Comparison of ENCODE assay signal across 12 cellular contexts in the genomic region with DNA sequence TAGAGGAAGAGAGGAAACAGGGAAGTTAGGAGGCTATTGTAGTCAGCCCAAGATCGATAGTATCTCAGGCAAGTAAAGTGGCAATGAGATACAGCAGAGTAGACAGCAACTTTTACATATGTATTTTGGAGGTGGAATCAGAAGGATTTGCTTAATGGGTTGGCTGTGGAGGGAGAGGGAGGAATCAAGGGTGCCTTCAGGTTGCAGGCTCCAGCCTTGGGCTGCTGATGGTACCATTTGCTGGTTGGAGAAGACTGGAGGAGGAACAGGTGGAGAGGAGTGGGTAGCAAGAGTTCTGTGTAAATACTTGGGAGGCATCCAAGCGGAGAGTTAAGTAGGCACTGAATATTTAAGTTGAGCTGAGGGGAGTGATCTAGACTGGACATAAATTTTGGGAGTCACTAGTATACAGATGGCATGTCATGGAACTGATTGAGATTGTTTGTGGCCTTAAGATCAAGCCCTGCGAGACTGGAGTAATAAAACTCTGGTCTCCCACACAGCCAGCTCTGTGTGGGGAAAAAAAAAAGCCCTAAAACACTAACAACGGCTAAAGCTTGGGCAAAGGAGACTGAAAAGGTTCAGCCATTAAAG. TPM values are rescaled to one million over a fixed set of nuclear protein-coding genes. Genes with fewer than 3 reads are reported as not detected.
DNase-seq lines count a peak whose midpoint lies in the region; ATAC-seq, FAIRE-seq and TF ChIP-seq lines count a peak whose summit lies in the region.
"Had no signal": no experiment of that assay in that cellular context is flagged by ENCODE, and none has a peak within 500 bp of the region (broad histone marks: within the 10 kb centered on the region; RNA-seq: fewer than 3 reads in every experiment).

No MANE protein-coding gene starts in this region.

- no peak for TF ChIP-seq POLR2A in IMR-90 (IDR thresholded peaks at IDR 0.05; ENCODE audit: low read depth, low read length)
- no peak for TF ChIP-seq POLR2A in GM12878 (IDR thresholded peaks at IDR 0.05; ENCODE audit: low read depth, low read length)

- H3K9ac ChIP-seq in IMR-90 (ENCODE audit: low read depth, low read length) (no peak overlapping the region), GM12878 (ENCODE audit: control insufficient read depth, insufficient read depth, low read length) (no peak overlapping the region)

- WGBS in IMR-90 (ENCODE audit: extremely low coverage in 2 of 2, insufficient read length in 1 of 2), 2 experiments: 100% methylated on average over 1 of the region's 4 CpGs; no CpG with 5 or more reads in 1 of the 2 experiments
- 73% methylated on average over 4 of the region's 4 CpGs for WGBS in GM12878 (ENCODE audit: insufficient coverage, insufficient replicate concordance, low lambda C conversion rate, missing lambda C conversion rate)

- DNase-seq in DMS53 (lab: John Stamatoyannopoulos, UW) (peak; percentile 45), DMS53 treated with DMSO at 0.1 percent for 48 hours (lab: John Stamatoyannopoulos, UW; ENCODE audit: unreplicated experiment) (no peak), IMR-90 (no peak), GM12878 (ENCODE audit: low read depth, low spot score) (no peak), renal cortical epithelial cell (ENCODE audit: low read depth) (peak; percentile 37), DMS114 treated with DMSO at 0.1 percent for 48 hours (lab: John Stamatoyannopoulos, UW; ENCODE audit: unreplicated experiment) (no peak), activated gamma-delta T cell treated with Interleukin-2 at 50 U/mL for 16 hours (no peak)
- DNase-seq: 8988T; activated CD4-positive, alpha-beta T cell treated with anti-CD3 and anti-CD28 coated beads for 1 hour; DMS153 had no signal

- H3K79me2 ChIP-seq in GM12878 (ENCODE audit: control insufficient read depth, insufficient read depth, low read length): peaks cover 90% of the 10 kb centered on the region

- H2AK9ac ChIP-seq in IMR-90 (replicated peaks; ENCODE audit: low read depth, low read length, poor library complexity): no peak overlapping the region

- H3K9me1 ChIP-seq in IMR-90 (ENCODE audit: insufficient read depth, low read length): peaks cover 10% of the 10 kb centered on the region

- H4K20me1 ChIP-seq in IMR-90 (ENCODE audit: insufficient read depth, low read length) (peaks cover 9% of the 10 kb centered on the region), GM12878 (ENCODE audit: control insufficient read depth, insufficient read depth) (no peaks in the 10 kb centered on the region)

- in situ Hi-C loops in IMR-90 (cut with MboI; ENCODE audit: low sequenced_read_pairs): no loop called here
- in situ Hi-C loops in GM12878 (cut with MboI): no loop called here

- H3K27ac ChIP-seq in IMR-90 (ENCODE audit: insufficient read depth, low read length) (no peak overlapping the region), GM12878 (ENCODE audit: control insufficient read depth, insufficient read depth) (peak overlapping the region; percentile 32; the same call in 1 of the 2 replicates)
- H3K27ac ChIP-seq: prostate gland had no signal

- TF ChIP-seq RAD21 in IMR-90 (IDR thresholded peaks at IDR 0.05; ENCODE audit: low read length) (no peak), GM12878 (IDR thresholded peaks at IDR 0.05; ENCODE audit: insufficient read depth, low read depth, low read length) (no peak)

- no TSS peak for BruUV-seq in IMR-90 (replicated peaks; lab: Mats Ljungman, UMichigan)
- no TSS peak for BruUV-seq in GM12878 (replicated peaks; lab: Mats Ljungman, UMichigan)

- dilution Hi-C loops in IMR-90 (cut with HindIII; ENCODE audit: low sequenced_read_pairs, unreplicated experiment): no loop called here

- H3K36me3 ChIP-seq in IMR-90 (ENCODE audit: control insufficient read depth, insufficient read depth, low read length) (peaks cover 3% of the 10 kb centered on the region; the same call in 1 of the 2 replicates), GM12878 (ENCODE audit: control insufficient read depth in 2 of 2, insufficient read depth in 2 of 2, low read length in 1 of 2) (peaks cover 0 to 5% of the 10 kb centered on the region in 2 experiments; a peak in 2 of 4 replicates)
- H3K36me3 ChIP-seq: prostate gland had no signal

- CTCF ChIA-PET in IMR-90 (lab: Yijun Ruan, JAX) (interaction anchor here (0.6 kb wide), 1 partner anchor 97 kb away, joined by 7 read pairs; no protein-coding TSS in a partner anchor), GM12878 (lab: Yijun Ruan, JAX) (interaction anchor here (1.2 kb wide), 1 partner anchor 17 kb away, joined by 3 read pairs; no protein-coding TSS in a partner anchor)

- ATAC-seq in IMR-90 (ENCODE audit: low read depth) (no peak), GM12878 (no peak), HG03196 (IDR thresholded peaks at IDR 0.05; ENCODE audit: unreplicated experiment) (no peak)

- H3K27me3 ChIP-seq in IMR-90 (ENCODE audit: control insufficient read depth, insufficient read depth, low read length) (no peaks in the 10 kb centered on the region), GM12878 (replicated peaks in 1 of 2; ENCODE audit: control insufficient read depth in 2 of 2, insufficient read depth in 2 of 2, low read length in 1 of 2) (no peaks in the 10 kb centered on the region)

- POLR2A ChIA-PET in IMR-90 (lab: Charles Lee; ENCODE audit: unreplicated experiment): interaction anchor here (0.6 to 0.7 kb wide), 2 partner anchors 11 to 123 kb away, joined by 4 to 5 read pairs; no protein-coding TSS in a partner anchor
- POLR2A ChIA-PET in GM12878 (lab: Charles Lee): interaction anchor here (0.7 to 4.7 kb wide), 6 partner anchors 12 to 43 kb away, joined by 3 to 43 read pairs (median 4); a partner anchor contains a TSS

- H3K4me3 ChIP-seq in IMR-90 (ENCODE audit: insufficient read depth, low read depth, low read length) (no peak overlapping the region), GM12878 (0 out of 2 replicates have a peak overlapping the region, but pooled peaks have one; percentile 29)
- H3K4me3 ChIP-seq: prostate gland had no signal

- no peak overlapping the region for H2BK120ac ChIP-seq in IMR-90 (ENCODE audit: low read depth, low read length)

- H2AFZ ChIP-seq in IMR-90 (replicated peaks; ENCODE audit: low read length, poor library complexity) (no peak overlapping the region), GM12878 (ENCODE audit: control insufficient read depth, low read depth, low read length) (no peak overlapping the region)

- intact Hi-C loops in IMR-90 (cut with micrococcal nuclease): no loop called here
- intact Hi-C loops in GM12878 (cut with micrococcal nuclease; ENCODE audit: unreplicated experiment): loop anchor here (10.0 kb wide), 1 partner anchor 388 kb away; a partner anchor contains a TSS

- TF ChIP-seq CTCF in IMR-90 (conservative IDR thresholded peaks at IDR 0.05; ENCODE audit: low read depth, low read length) (no peak), GM12878 (IDR thresholded peaks at IDR 0.05 in 2 of 3, conservative IDR thresholded peaks at IDR 0.05 in 1 of 3; ENCODE audit: control insufficient read depth in 2 of 3, extremely low read depth in 1 of 3, insufficient read depth in 1 of 3, low read depth in 3 of 3, low read length in 3 of 3) (no peak)

- no peak overlapping the region for H4K91ac ChIP-seq in IMR-90 (ENCODE audit: insufficient read depth, low read depth, low read length)

- H4K8ac ChIP-seq in IMR-90 (ENCODE audit: low read depth in 2 of 2, low read length in 2 of 2): no peak overlapping the region

- no peak overlapping the region for H2BK20ac ChIP-seq in IMR-90 (ENCODE audit: low read depth, low read length)

- no peak overlapping the region for H2AK5ac ChIP-seq in IMR-90 (ENCODE audit: low read depth, low read length)

- peak overlapping the region; percentile 34; the same call in 1 of the 2 replicates for H3K23ac ChIP-seq in IMR-90 (ENCODE audit: low read depth, low read length)

- H4K5ac ChIP-seq in IMR-90 (ENCODE audit: low read depth, low read length): no peak overlapping the region

- no peak overlapping the region for H3K56ac ChIP-seq in IMR-90 (ENCODE audit: extremely low read depth, insufficient read depth, low read length)

- RAD21 ChIA-PET in GM12878 (lab: Charles Lee; ENCODE audit: unreplicated experiment): interaction anchor here (0.6 to 2.9 kb wide), 5 partner anchors 12 to 61 kb away, joined by 3 to 14 read pairs (median 4); a partner anchor contains a TSS

- H3K4ac ChIP-seq in IMR-90 (ENCODE audit: low read depth, low read length): no peak overlapping the region

- H3K18ac ChIP-seq in IMR-90 (ENCODE audit: low read depth, low read length): no peak overlapping the region

- no peak overlapping the region for H2BK5ac ChIP-seq in IMR-90 (ENCODE audit: low read depth, low read length, poor library complexity, severe bottlenecking)

- no peak overlapping the region for H2BK15ac ChIP-seq in IMR-90 (ENCODE audit: low read depth, low read length)

- no peak overlapping the region for H3K14ac ChIP-seq in IMR-90 (replicated peaks; ENCODE audit: low read depth, low read length)

- no peak for FAIRE-seq in GM12878 (lab: Jason Lieb, UNC)

- no peak for TF ChIP-seq EP300 in GM12878 (IDR thresholded peaks at IDR 0.05; ENCODE audit: borderline replicate concordance in 1 of 2, control insufficient read depth in 1 of 2, low read depth in 2 of 2, low read length in 2 of 2)

- no peak overlapping the region; the same call in 1 of the 2 replicates for H3K4me2 ChIP-seq in IMR-90 (ENCODE audit: low read depth, low read length)
- peak overlapping the region; percentile 47 for H3K4me2 ChIP-seq in GM12878 (ENCODE audit: control insufficient read depth, insufficient read depth)

- peaks cover 27 to 77% of the 10 kb centered on the region in 2 experiments for H3K79me1 ChIP-seq in IMR-90 (ENCODE audit: low read depth in 1 of 2, low read length in 2 of 2)

- SMC1A ChIA-PET in GM12878 (lab: Charles Lee; ENCODE audit: uncharacterized antibody, unreplicated experiment): interaction anchor here (0.9 to 7.7 kb wide), 4 partner anchors 15 to 215 kb away, joined by 3 to 62 read pairs (median 6); no protein-coding TSS in a partner anchor

- peaks cover 13% of the 10 kb centered on the region for H3K4me1 ChIP-seq in IMR-90 (ENCODE audit: control insufficient read depth, insufficient read depth, low read length)
- peaks cover 27% of the 10 kb centered on the region for H3K4me1 ChIP-seq in GM12878 (ENCODE audit: control insufficient read depth, insufficient read depth, low read length)
- H3K4me1 ChIP-seq: prostate gland had no signal

- H3K9me3 ChIP-seq in IMR-90 (ENCODE audit: control insufficient read depth, insufficient read depth, low read length) (no peaks in the 10 kb centered on the region), GM12878 (replicated peaks; ENCODE audit: control insufficient read depth, insufficient read depth, low read length) (no peaks in the 10 kb centered on the region)
- H3K9me3 ChIP-seq: prostate gland had no signal

RNA-seq across cellular contexts. Expression of a gene that starts 5.3 kb away (rescaled TPM):
- 4.7 and 6.1 TPM in 2 replicates for total RNA-seq in IMR-90 (2012; rRNA removed)
- 3.9 and 4.0 TPM in 2 replicates for polyA plus RNA-seq in IMR-90 (2012; rRNA removed)
- polyA plus RNA-seq in IMR-90 (2012; cell fraction: cytosol; rRNA removed): 1.3 and 1.7 TPM in 2 replicates
- polyA plus RNA-seq in IMR-90 (2012; cell fraction: nucleus; rRNA removed; ENCODE audit: low replicate concordance): 3.4 and 9.8 TPM in 2 replicates
- total RNA-seq in GM12878 (2013; cell fraction: nucleolus; rRNA removed): 24.4 and 25.3 TPM in 2 replicates
- total RNA-seq in GM12878 (2014; rRNA removed): 8.8 and 8.9 TPM in 2 replicates
- total RNA-seq in GM12878 (2014; rRNA removed; fragmentation: Illumina TruSeq; extraction: Trizol): 8.0 and 8.2 TPM in 2 replicates
- total RNA-seq in GM12878 (2021): 12.3 and 13.6 TPM in 2 replicates
- 7.3 TPM for polyA plus RNA-seq in GM12878 (2011; ENCODE audit: low read depth)
- polyA plus RNA-seq in GM12878 (2011; rRNA removed): 16.6 and 18.2 TPM in 2 replicates
- 14.6 and 15.8 TPM in 2 replicates for polyA plus RNA-seq in GM12878 (2011; cell fraction: cytosol; rRNA removed)
- polyA plus RNA-seq in GM12878 (2011; cell fraction: nucleus; rRNA removed): 9.1 and 11.5 TPM in 2 replicates
- 8.6 and 9.4 TPM in 2 replicates for polyA plus RNA-seq in GM12878 (2012)
- polyA plus RNA-seq in GM12878 (2014; fragmentation: Illumina TruSeq; extraction: Trizol): 13.9 and 16.7 TPM in 2 replicates
- polyA plus RNA-seq in GM12878 (2014; fragmentation: Nextera tagmentation; extraction: Ambion mirVana): 1 to 10 TPM; 1.9 to 2.0 TPM
- 8.8 and 10.5 TPM in 2 replicates for polyA plus RNA-seq in GM12878 (2014; rRNA removed)
- 1 to 10 TPM; 3.1 to 3.8 TPM for polyA plus RNA-seq in GM12878 (2016; fragmentation: Nextera tagmentation; extraction: Ambion mirVana)
- 41.2 and 42.2 TPM in 2 replicates for polyA minus RNA-seq in GM12878 (2011; rRNA and poly(A)+ RNA removed)
- 11.4 and 11.6 TPM in 2 replicates for polyA minus RNA-seq in GM12878 (2011; cell fraction: cytosol; rRNA and poly(A)+ RNA removed)
- polyA minus RNA-seq in GM12878 (2011; cell fraction: nucleus; rRNA and poly(A)+ RNA removed): 7.1 and 9.9 TPM in 2 replicates
- total RNA-seq in renal cortical epithelial cell: 2.4 and 8.2 TPM in 2 replicates

RNA-seq across cellular contexts. Expression of a gene that starts 41.2 kb away (rescaled TPM):
- total RNA-seq in IMR-90 (2012; rRNA removed) (32.6 and 33.9 TPM in 2 replicates), GM12878 (2014; rRNA removed) (35.4 and 39.0 TPM in 2 replicates), GM12878 (2014; rRNA removed; fragmentation: Illumina TruSeq; extraction: Trizol) (18.5 and 19.3 TPM in 2 replicates), GM12878 (2021) (18.5 and 21.3 TPM in 2 replicates), renal cortical epithelial cell (37.7 and 59.6 TPM in 2 replicates)
- polyA plus RNA-seq in IMR-90 (2012; rRNA removed) (20.2 and 23.0 TPM in 2 replicates), GM12878 (2011; rRNA removed) (10.1 and 16.7 TPM in 2 replicates), GM12878 (2014; fragmentation: Illumina TruSeq; extraction: Trizol) (9.1 and 14.2 TPM in 2 replicates), GM12878 (2014; fragmentation: Nextera tagmentation; extraction: Ambion mirVana) (1 to 10 TPM; 2.5 to 6.3 TPM), GM12878 (2014; rRNA removed) (22.7 and 26.0 TPM in 2 replicates), GM12878 (2016; fragmentation: Nextera tagmentation; extraction: Ambion mirVana) (10 to 100 TPM; 40.1 to 41.9 TPM)
- 15.0 and 20.0 TPM in 2 replicates for polyA plus RNA-seq in IMR-90 (2012; cell fraction: cytosol; rRNA removed)
- 8.4 and 10.7 TPM in 2 replicates for polyA plus RNA-seq in IMR-90 (2012; cell fraction: nucleus; rRNA removed; ENCODE audit: low replicate concordance)
- total RNA-seq in GM12878 (2013; cell fraction: nucleolus; rRNA removed): 17.2 and 18.1 TPM in 2 replicates
- polyA plus RNA-seq in GM12878 (2011; ENCODE audit: low read depth): 10.6 TPM
- polyA plus RNA-seq in GM12878 (2011; cell fraction: cytosol; rRNA removed): 19.5 and 20.4 TPM in 2 replicates
- 23.6 and 26.5 TPM in 2 replicates for polyA plus RNA-seq in GM12878 (2011; cell fraction: nucleus; rRNA removed)
- polyA plus RNA-seq in GM12878 (2012): 15.5 and 19.3 TPM in 2 replicates
- polyA minus RNA-seq in GM12878 (2011; rRNA and poly(A)+ RNA removed): 7.2 and 7.9 TPM in 2 replicates
- 4.7 and 6.0 TPM in 2 replicates for polyA minus RNA-seq in GM12878 (2011; cell fraction: cytosol; rRNA and poly(A)+ RNA removed)
- polyA minus RNA-seq in GM12878 (2011; cell fraction: nucleus; rRNA and poly(A)+ RNA removed): 11.1 and 13.3 TPM in 2 replicates

Comparison
In these comparisons a context has a peak if more than half of its experiments do, and no peak if none do; other contexts are left out.
1. DNase-seq: peak in DMS53 (single experiment) and renal cortical epithelial cell (single experiment); none in DMS53 treated with DMSO at 0.1 percent for 48 hours (single experiment), IMR-90 (single experiment), GM12878 (single experiment), DMS114 treated with DMSO at 0.1 percent for 48 hours (single experiment) and activated gamma-delta T cell treated with Interleukin-2 at 50 U/mL for 16 hours (single experiment).